8 cellular contexts compared by ENCODE assay signal in the genomic region with DNA sequence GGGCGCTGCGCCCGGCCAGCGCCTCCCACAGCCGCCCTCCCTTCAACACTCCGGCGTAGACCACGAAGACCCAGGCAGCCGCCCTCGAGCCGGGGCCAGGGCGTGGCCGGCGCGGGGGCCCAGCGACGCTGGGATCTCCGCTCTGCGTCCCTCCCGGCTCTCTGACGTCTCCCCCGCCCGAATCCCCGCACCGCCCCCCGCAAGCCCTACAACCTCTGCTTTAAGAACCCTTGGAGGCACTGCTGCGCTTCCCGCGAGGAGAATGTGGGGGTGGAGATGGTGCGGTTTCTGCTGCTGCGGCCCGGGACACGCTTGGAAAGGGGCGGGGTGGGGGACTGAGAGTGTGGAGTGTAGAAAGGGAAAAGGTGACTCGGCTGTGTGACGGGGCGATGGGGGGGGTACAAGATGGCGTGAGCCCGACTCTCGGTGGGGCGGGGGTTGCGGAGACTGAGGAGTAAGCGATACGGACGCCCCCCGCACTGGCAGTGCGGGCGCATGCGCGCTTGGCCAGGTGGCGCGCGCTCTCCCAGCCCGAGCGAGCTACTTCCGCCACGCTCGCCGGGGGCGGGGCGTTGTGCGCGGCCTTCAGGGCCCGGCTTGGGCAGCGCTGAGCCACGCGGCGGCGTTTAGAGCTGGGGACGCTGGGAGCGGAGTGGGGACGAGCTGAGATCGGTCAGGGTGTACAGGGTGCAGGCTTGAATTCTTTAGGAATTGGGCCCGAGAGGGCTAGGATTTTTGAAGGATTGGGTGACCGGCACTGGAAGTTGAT. TPM values are rescaled to one million over a fixed set of nuclear protein-coding genes. Genes with fewer than 3 reads are reported as not detected.
DNase-seq lines count a peak whose midpoint lies in the region; ATAC-seq lines count a peak whose summit lies in the region.

A gene (minus strand): TSS at position 380 of the 769 bp plus-strand sequence.

- 0 to 1% methylated on average over 16 to 56 of the region's 75 CpGs for WGBS in mesodermal cell (ENCODE audit: insufficient coverage in 2 of 2), 2 experiments

- H3K36me3 ChIP-seq in endocrine pancreas (ENCODE audit: control insufficient read depth, insufficient read depth, low read length) (no peaks in the 10 kb centered on the region), mesodermal cell (ENCODE audit: control insufficient read depth, insufficient read depth, low read length) (no peaks in the 10 kb centered on the region)

- H3K4me1 ChIP-seq in endocrine pancreas (ENCODE audit: control insufficient read depth, insufficient read depth, low read length) (peaks cover 8% of the 10 kb centered on the region), mesodermal cell (ENCODE audit: control insufficient read depth, insufficient read depth, low read length, poor library complexity, severe bottlenecking) (peaks cover 10% of the 10 kb centered on the region)

- H3K4me1 Mint-ChIP-seq in activated CD8-positive, alpha-beta memory T cell treated with anti-CD3 and anti-CD28 coated beads, Interleukin-2, amount 10 ng/mL, durations not matched to agents 7 days and 5 days, result peaks cover 15% of the 10 kb centered on the region

- no peaks in the 10 kb centered on the region for H3K9me3 Mint-ChIP-seq in activated CD8-positive, alpha-beta memory T cell treated with anti-CD3 and anti-CD28 coated beads, Interleukin-2, amount 10 ng/mL, durations not matched to agents 7 days and 5 days (ENCODE audit: low read depth)

- H3K27me3 Mint-ChIP-seq in activated CD8-positive, alpha-beta memory T cell treated with anti-CD3 and anti-CD28 coated beads, Interleukin-2, amount 10 ng/mL, durations not matched to agents 7 days and 5 days, result no peaks in the 10 kb centered on the region

- CTCF ChIA-PET in activated CD8-positive, alpha-beta memory T cell treated with anti-CD3 and anti-CD28 coated beads, Interleukin-2, amount 10 ng/mL, durations not matched to agents 7 days and 5 days (lab: Charles Lee), result interaction anchor here (0.7 to 2.7 kb wide), 11 partner anchors 33 to 908 kb away, joined by 3 to 14 read pairs (median 3); no protein-coding TSS in a partner anchor

- no peaks in the 10 kb centered on the region for H3K27me3 ChIP-seq in endocrine pancreas (ENCODE audit: control insufficient read depth, insufficient read depth, low read length)

- H3K4me3 ChIP-seq in endocrine pancreas (ENCODE audit: control insufficient read depth, insufficient read depth, low read length) (peak within 1 kb of the TSS; percentile 99), mesodermal cell (ENCODE audit: extremely low read depth, insufficient read depth, low read length, poor library complexity, severe bottlenecking) (peak within 1 kb of the TSS; percentile 86)

- peak; percentile 96 for ATAC-seq in GM19467 (IDR thresholded peaks at IDR 0.05; ENCODE audit: unreplicated experiment)
- peak; percentile 90 for ATAC-seq in activated CD8-positive, alpha-beta memory T cell treated with anti-CD3 and anti-CD28 coated beads, Interleukin-2, amount 10 ng/mL, durations not matched to agents 7 days and 5 days

- H3K9me3 ChIP-seq in endocrine pancreas (ENCODE audit: control insufficient read depth, low read length) (no peaks in the 10 kb centered on the region), mesodermal cell (ENCODE audit: control insufficient read depth, low read length) (no peaks in the 10 kb centered on the region)

- peak within 1 kb of the TSS; percentile 96 for H3K9ac ChIP-seq in endocrine pancreas (ENCODE audit: control insufficient read depth, insufficient read depth, low read length)

- peak within 1 kb of the TSS; percentile 99 for H3K27ac Mint-ChIP-seq in activated CD8-positive, alpha-beta memory T cell treated with anti-CD3 and anti-CD28 coated beads, Interleukin-2, amount 10 ng/mL, durations not matched to agents 7 days and 5 days

- peak; percentile 79 for DNase-seq in COLO829 (ENCODE audit: low spot score)
- peak; percentile 67 for DNase-seq in HPDE6-E6E7 (ENCODE audit: extremely low spot score)
- DNase-seq in NK-92 treated with Interleukin-12 subunit alpha and Interleukin-12 subunit beta, amount 100 ng/mL, for 24 hours (lab: John Stamatoyannopoulos, UW), result peak; percentile 94
- peak; percentile 93 for DNase-seq in activated CD8-positive, alpha-beta memory T cell treated with anti-CD3 and anti-CD28 coated beads, Interleukin-2, amount 10 ng/mL, durations not matched to agents 7 days and 5 days
- DNase-seq in stimulated activated CD8-positive, alpha-beta memory T cell treated with anti-CD3 and anti-CD28 coated beads, Interleukin-15, amount 100 ng/mL, for 24 hours (ENCODE audit: low read depth), result peak; percentile 86

- H3K36me3 Mint-ChIP-seq in activated CD8-positive, alpha-beta memory T cell treated with anti-CD3 and anti-CD28 coated beads, Interleukin-2, amount 10 ng/mL, durations not matched to agents 7 days and 5 days, result peaks cover under 1% of the 10 kb centered on the region

- peak within 1 kb of the TSS; percentile 99 for H3K27ac ChIP-seq in mesodermal cell (ENCODE audit: low read depth, low read length, severe bottlenecking)

- H3K4me3 Mint-ChIP-seq in activated CD8-positive, alpha-beta memory T cell treated with anti-CD3 and anti-CD28 coated beads, Interleukin-2, amount 10 ng/mL, durations not matched to agents 7 days and 5 days, result peak within 1 kb of the TSS; percentile 98

RNA-seq across cellular contexts. Expression of the gene that starts here (rescaled TPM):
- 10 to 100 TPM in 1 of 2 experiments, 1 to 10 TPM in 1; 8.2 to 11.7 TPM for total RNA-seq in activated CD8-positive, alpha-beta memory T cell treated with anti-CD3 and anti-CD28 coated beads, Interleukin-2, amount 10 ng/mL, durations not matched to agents 7 days and 5 days
- polyA plus RNA-seq in mesodermal cell (2013, experiment 1 of 2), result 18.9 TPM
- polyA plus RNA-seq in mesodermal cell (2013, experiment 2 of 2), result 25.7 TPM

Comparison
In these comparisons a context has a peak if more than half of its experiments do, and no peak if none do; other contexts are left out.
1. Peak in every context shown above with its lines: DNase-seq, ATAC-seq, H3K4me3 ChIP-seq and H3K27ac ChIP-seq.